Comparison of ENCODE assay signal across 1 cellular context in genomic region chr6:157825243-157825904, GRCh38.
TF ChIP-seq lines count a peak whose summit lies in the region.

No MANE protein-coding gene starts in this region.

TF ChIP-seq in SK-N-SH, 30 proteins besides CTCF, POLR2A, EP300 and RAD21 (continued from another document):
- TF ChIP-seq ZBTB33 (IDR thresholded peaks at IDR 0.05; ENCODE audit: borderline replicate concordance, low read depth) (no peak), YY1 (IDR thresholded peaks at IDR 0.05; ENCODE audit: low read depth) (no peak), TCF12 (IDR thresholded peaks at IDR 0.05) (no peak), RFX5 (IDR thresholded peaks at IDR 0.05; ENCODE audit: low read length) (no peak), USF1 (IDR thresholded peaks at IDR 0.05; ENCODE audit: borderline replicate concordance, low read depth) (no peak), IRF3 (IDR thresholded peaks at IDR 0.05; ENCODE audit: low read depth, low read length) (no peak), REST (IDR thresholded peaks at IDR 0.05; ENCODE audit: low read depth, low read length) (no peak), ELF1 (IDR thresholded peaks at IDR 0.05) (no peak), FOXM1 (IDR thresholded peaks at IDR 0.05; ENCODE audit: low read depth) (no peak)
